In the genomic region with DNA sequence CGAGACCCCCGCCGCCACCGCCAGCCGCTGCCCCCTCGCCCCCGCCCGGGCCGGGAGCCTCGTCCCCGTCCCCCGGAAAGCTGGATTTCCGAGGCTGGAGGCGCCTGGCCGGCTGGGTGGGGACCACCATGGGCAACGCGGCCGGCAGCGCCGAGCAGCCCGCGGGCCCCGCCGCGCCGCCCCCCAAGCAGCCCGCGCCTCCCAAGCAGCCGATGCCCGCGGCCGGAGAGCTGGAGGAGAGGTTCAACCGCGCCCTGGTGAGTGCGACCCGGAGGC, we compare ENCODE assay signal across 8 cellular contexts. TPM values are rescaled to one million over a fixed set of nuclear protein-coding genes. Genes with fewer than 3 reads are reported as not detected.
DNase-seq lines count a peak whose midpoint lies in the region; ATAC-seq and TF ChIP-seq lines count a peak whose summit lies in the region.

No MANE protein-coding gene starts in this region.

- H3K36me3 ChIP-seq in Panc1 (ENCODE audit: control insufficient read depth, insufficient read depth, low read length): no peaks in the 10 kb centered on the region
- no peaks in the 10 kb centered on the region for H3K36me3 ChIP-seq in fibroblast of lung (ENCODE audit: control insufficient read depth, insufficient read depth, low read length)
- H3K36me3 ChIP-seq in parathyroid adenoma (ENCODE audit: control insufficient read depth, insufficient read depth, low read length): no peaks in the 10 kb centered on the region

- H3K4me1 Mint-ChIP-seq in Calu3 (ENCODE audit: low read depth, unreplicated experiment): peaks cover 21% of the 10 kb centered on the region

- H3K4me3 ChIP-seq in Panc1 (ENCODE audit: low read depth in 2 of 2, low read length in 2 of 2) (peak overlapping the region; percentile 51; a peak in 3 of 4 replicates), fibroblast of lung (replicated peaks in 1 of 4; ENCODE audit: control extremely low read depth in 1 of 4, insufficient read depth in 1 of 4, low read depth in 3 of 4, low read length in 4 of 4) (peak overlapping the region in 2 of 4 experiments; percentile 17 to 55), parathyroid adenoma (ENCODE audit: low read depth, low read length) (no peak overlapping the region)

- POLR2A ChIA-PET in Panc1 (lab: Charles Lee): no interaction called here

- intact Hi-C loops in Calu3 (cut with micrococcal nuclease; ENCODE audit: unreplicated experiment): no loop called here
- intact Hi-C loops in Panc1 (cut with micrococcal nuclease; ENCODE audit: unreplicated experiment): no loop called here

- H3K27me3 ChIP-seq in Panc1 (ENCODE audit: control insufficient read depth, insufficient read depth, low read length) (no peaks in the 10 kb centered on the region), fibroblast of lung (ENCODE audit: control insufficient read depth, insufficient read depth, low read length) (peaks cover 22% of the 10 kb centered on the region), parathyroid adenoma (ENCODE audit: control insufficient read depth, insufficient read depth, low read length) (no peaks in the 10 kb centered on the region)

- BruUV-seq in Calu3 (replicated peaks; lab: Mats Ljungman, UMichigan) (no TSS peak), Panc1 (replicated peaks; lab: Mats Ljungman, UMichigan) (no TSS peak)

- H4K20me1 ChIP-seq in fibroblast of lung (ENCODE audit: control insufficient read depth, extremely low read depth, insufficient read depth, low read length): no peaks in the 10 kb centered on the region

- H3K4me1 ChIP-seq in Panc1 (ENCODE audit: control insufficient read depth, insufficient read depth, low read length) (peaks cover 38% of the 10 kb centered on the region), fibroblast of lung (ENCODE audit: control insufficient read depth, extremely low read depth, insufficient read depth, low read length) (no peaks in the 10 kb centered on the region), parathyroid adenoma (peaks cover 3% of the 10 kb centered on the region)

- peak overlapping the region; percentile 72 for H3K4me3 Mint-ChIP-seq in Calu3 (ENCODE audit: low read depth, unreplicated experiment)

- in situ Hi-C loops in Panc1 (cut with HindIII; ENCODE audit: low pct_unique_long_range_greater_than_20kb, low sequenced_read_pairs): no loop called here

- H3K4me2 ChIP-seq in fibroblast of lung (ENCODE audit: extremely low read depth, insufficient read depth, low read length): peak overlapping the region; percentile 25
- H3K4me2 ChIP-seq in parathyroid adenoma (ENCODE audit: low read length): peak overlapping the region; percentile 19

- no peaks in the 10 kb centered on the region for H3K9me3 Mint-ChIP-seq in Calu3 (ENCODE audit: low read depth, unreplicated experiment)

- no peak overlapping the region for H2AFZ ChIP-seq in fibroblast of lung (ENCODE audit: low read length)
- no peak overlapping the region for H2AFZ ChIP-seq in parathyroid adenoma

- peaks cover 46% of the 10 kb centered on the region for H3K27me3 Mint-ChIP-seq in Calu3 (ENCODE audit: unreplicated experiment)

- H3K27ac Mint-ChIP-seq in Calu3 (ENCODE audit: unreplicated experiment): peak overlapping the region; percentile 60

- TF ChIP-seq CTCF in Calu3 (IDR thresholded peaks at IDR 0.05; ENCODE audit: unreplicated experiment): no peak
- TF ChIP-seq CTCF in Panc1 (IDR thresholded peaks at IDR 0.05): no peak
- TF ChIP-seq CTCF in fibroblast of lung (conservative IDR thresholded peaks at IDR 0.05 in 1 of 2, IDR thresholded peaks at IDR 0.05 in 1 of 2; ENCODE audit: low read depth in 1 of 2, low read length in 2 of 2): no peak
- TF ChIP-seq CTCF in parathyroid adenoma (IDR thresholded peaks at IDR 0.05): no peak

- ATAC-seq in Panc1 (no peak), GM19397 (IDR thresholded peaks at IDR 0.05; ENCODE audit: unreplicated experiment) (no peak)

- no peak overlapping the region for H3K27ac ChIP-seq in Panc1 (ENCODE audit: low read length)
- H3K27ac ChIP-seq in fibroblast of lung (ENCODE audit: insufficient read depth, low read length): no peak overlapping the region
- no peak overlapping the region for H3K27ac ChIP-seq in parathyroid adenoma

- peaks cover 16% of the 10 kb centered on the region for H3K36me3 Mint-ChIP-seq in Calu3 (ENCODE audit: insufficient read depth, unreplicated experiment)

- H3K9me3 ChIP-seq in Panc1 (ENCODE audit: control insufficient read depth, insufficient read depth, low read depth, low read length) (no peaks in the 10 kb centered on the region), fibroblast of lung (ENCODE audit: control insufficient read depth, insufficient read depth, low read depth, low read length) (no peaks in the 10 kb centered on the region), parathyroid adenoma (ENCODE audit: control insufficient read depth, low read length) (no peaks in the 10 kb centered on the region)

- DNase-seq in Calu3 (no peak), Panc1 (ENCODE audit: low read depth, low spot score) (no peak), fibroblast of lung (ENCODE audit: low read depth in 2 of 2) (no peak), CD1c-positive myeloid dendritic cell (ENCODE audit: extremely low spot score) (no peak), amniotic stem cell (lab: John Stamatoyannopoulos, UW) (no peak)
- DNase-seq in stimulated activated CD4-positive, alpha-beta T cell treated with anti-CD3 and anti-CD28 coated beads, Interleukin-4, amount 100 ng/mL, for 1 hour: no peak

- no peak overlapping the region for H3K9ac ChIP-seq in fibroblast of lung (ENCODE audit: insufficient read depth, low read length)
- no peak overlapping the region for H3K9ac ChIP-seq in parathyroid adenoma

- CTCF ChIA-PET in Calu3 (lab: Charles Lee) (interaction anchor here (1.0 kb wide), 1 partner anchor 13 kb away, joined by 4 read pairs; no protein-coding TSS in a partner anchor), Panc1 (lab: Charles Lee) (no interaction called here)

- no peaks in the 10 kb centered on the region for H3K79me2 ChIP-seq in fibroblast of lung (ENCODE audit: control insufficient read depth, insufficient read depth, low read length)
- H3K79me2 ChIP-seq in parathyroid adenoma: no peaks in the 10 kb centered on the region

RNA-seq across cellular contexts. Expression of a gene that starts 0.2 kb away (rescaled TPM):
- total RNA-seq in Calu3 (2022) (8.5 and 9.6 TPM in 2 replicates), Panc1 (2021; ENCODE audit: unreplicated experiment) (20.0 TPM), fibroblast of lung (2.8 and 3.1 TPM in 2 replicates)
- 23.8 TPM for polyA plus RNA-seq in Panc1 (2012; ENCODE audit: insufficient read length)
- polyA plus RNA-seq in fibroblast of lung: 1.1 and 1.9 TPM in 2 replicates
- polyA plus RNA-seq in fibroblast of lung (2012): 2.6 and 6.2 TPM in 2 replicates
- polyA minus RNA-seq in fibroblast of lung (ENCODE audit: low replicate concordance): 11.4 and 13.4 TPM in 2 replicates

RNA-seq across cellular contexts. Expression of a gene that starts 40.0 kb away (rescaled TPM):
- 0.85 and 0.88 TPM in 2 replicates for total RNA-seq in Calu3 (2022)
- total RNA-seq in Panc1 (2021; ENCODE audit: unreplicated experiment): 0.26 TPM
- polyA plus RNA-seq in Panc1 (2012; ENCODE audit: insufficient read length): 0.17 TPM
- total RNA-seq in fibroblast of lung: not detected in 2 replicates
- not detected in 2 replicates for polyA plus RNA-seq in fibroblast of lung
- polyA plus RNA-seq in fibroblast of lung (2012): not detected in 2 replicates
- polyA minus RNA-seq in fibroblast of lung (ENCODE audit: low replicate concordance): not detected in 2 replicates
